Comparison of ENCODE assay signal across 15 cellular contexts in genomic region chr9:79470957-79471356, GRCh38.
A peak's percentile ranks its signal among the peaks of the same experiment; 100 is the strongest.
DNase-seq lines count a peak whose midpoint lies in the region; ATAC-seq and TF ChIP-seq lines count a peak whose summit lies in the region.
"Had no signal": no experiment of that assay in that cellular context is flagged by ENCODE, and none has a peak within 500 bp of the region (broad histone marks: within the 10 kb centered on the region; RNA-seq: fewer than 3 reads in every experiment).

No MANE protein-coding gene starts in this region.

- no peaks in the 10 kb centered on the region for H3K9me3 ChIP-seq in PC-3 (ENCODE audit: low read length)
- H3K9me3 ChIP-seq: SJSA1 had no signal

- no TSS peak for BruUV-seq in PC-3 (replicated peaks; lab: Mats Ljungman, UMichigan)

- H3K4me1 ChIP-seq in PC-3 (ENCODE audit: insufficient read depth, low read length) = no peaks in the 10 kb centered on the region
- H3K4me1 ChIP-seq: SJSA1 had no signal

- H3K4me2 ChIP-seq in PC-3 (ENCODE audit: low read length) = no peak overlapping the region

- H3K79me2 ChIP-seq in PC-3 (ENCODE audit: low read length) = no peaks in the 10 kb centered on the region

- no peaks in the 10 kb centered on the region for H3K36me3 ChIP-seq in PC-3 (ENCODE audit: low read depth, low read length)
- H3K36me3 ChIP-seq: SJSA1 had no signal

- POLR2A ChIA-PET in PC-3 (lab: Charles Lee; ENCODE audit: unreplicated experiment) = no interaction called here

- TF ChIP-seq CTCF in PC-3 (conservative IDR thresholded peaks at IDR 0.05; ENCODE audit: low read depth, low read length) = no peak
- no peak for TF ChIP-seq CTCF in retinal pigment epithelial cell (conservative IDR thresholded peaks at IDR 0.05; ENCODE audit: low read depth, low read length)

- CTCF ChIA-PET in PC-3 (lab: Charles Lee) = no interaction called here

- ATAC-seq in PC-3 = peak; percentile 53
- ATAC-seq: HepG2, Panc1 had no signal

- no peaks in the 10 kb centered on the region for H3F3A ChIP-seq in PC-3 (ENCODE audit: low read length, unreplicated experiment)

- intact Hi-C loops in PC-3 (cut with micrococcal nuclease) = loop anchor here (10.0 kb wide), 1 partner anchor 474 kb away; no protein-coding TSS in a partner anchor

- H3K4me3 ChIP-seq in PC-3 (ENCODE audit: low read length) (no peak overlapping the region), retinal pigment epithelial cell (ENCODE audit: low read length) (no peak overlapping the region)
- H3K4me3 ChIP-seq: SJSA1 had no signal

- H3K9me2 ChIP-seq in PC-3 (replicated peaks; ENCODE audit: low read length) = no peaks in the 10 kb centered on the region

- no peak overlapping the region for H3K27ac ChIP-seq in PC-3 (ENCODE audit: low read length)
- H3K27ac ChIP-seq: C4-2B, SJSA1 had no signal

- DNase-seq in DMS153 treated with DMSO at 0.1 percent for 48 hours (lab: John Stamatoyannopoulos, UW; ENCODE audit: unreplicated experiment) (peak; percentile 62), NCI-H69 (lab: John Stamatoyannopoulos, UW) (peak; percentile 88), PC-3 (no peak), retinal pigment epithelial cell (ENCODE audit: low read depth) (peak; percentile 60), SHP77 (lab: John Stamatoyannopoulos, UW) (no peak), NCI-H524 treated with DMSO at 0.1 percent for 48 hours (lab: John Stamatoyannopoulos, UW) (no peak), NAMALWA (ENCODE audit: low spot score) (no peak)
- DNase-seq: ACHN, KBM-7, NCI-H2171, NCI-H526 treated with DMSO at 0.1 percent for 48 hours had no signal

- H2AFZ ChIP-seq in PC-3 (ENCODE audit: low read length) = no peak overlapping the region

- no peak overlapping the region for H3K9ac ChIP-seq in PC-3 (ENCODE audit: low read length)

- H3K27me3 ChIP-seq in PC-3 (ENCODE audit: low read length) = no peaks in the 10 kb centered on the region
- H3K27me3 ChIP-seq: SJSA1 had no signal

- no peaks in the 10 kb centered on the region for H4K20me1 ChIP-seq in PC-3 (ENCODE audit: low read length)

Comparison
In these comparisons a context has a peak if more than half of its experiments do, and no peak if none do; other contexts are left out.
1. DNase-seq: peak in DMS153 treated with DMSO at 0.1 percent for 48 hours (single experiment), NCI-H69 (single experiment) and retinal pigment epithelial cell (single experiment); none in PC-3 (single experiment), SHP77 (0 of 2), NCI-H524 treated with DMSO at 0.1 percent for 48 hours (single experiment) and NAMALWA (single experiment).